ENCODE assay signal across 1 cellular context in the genomic region with DNA sequence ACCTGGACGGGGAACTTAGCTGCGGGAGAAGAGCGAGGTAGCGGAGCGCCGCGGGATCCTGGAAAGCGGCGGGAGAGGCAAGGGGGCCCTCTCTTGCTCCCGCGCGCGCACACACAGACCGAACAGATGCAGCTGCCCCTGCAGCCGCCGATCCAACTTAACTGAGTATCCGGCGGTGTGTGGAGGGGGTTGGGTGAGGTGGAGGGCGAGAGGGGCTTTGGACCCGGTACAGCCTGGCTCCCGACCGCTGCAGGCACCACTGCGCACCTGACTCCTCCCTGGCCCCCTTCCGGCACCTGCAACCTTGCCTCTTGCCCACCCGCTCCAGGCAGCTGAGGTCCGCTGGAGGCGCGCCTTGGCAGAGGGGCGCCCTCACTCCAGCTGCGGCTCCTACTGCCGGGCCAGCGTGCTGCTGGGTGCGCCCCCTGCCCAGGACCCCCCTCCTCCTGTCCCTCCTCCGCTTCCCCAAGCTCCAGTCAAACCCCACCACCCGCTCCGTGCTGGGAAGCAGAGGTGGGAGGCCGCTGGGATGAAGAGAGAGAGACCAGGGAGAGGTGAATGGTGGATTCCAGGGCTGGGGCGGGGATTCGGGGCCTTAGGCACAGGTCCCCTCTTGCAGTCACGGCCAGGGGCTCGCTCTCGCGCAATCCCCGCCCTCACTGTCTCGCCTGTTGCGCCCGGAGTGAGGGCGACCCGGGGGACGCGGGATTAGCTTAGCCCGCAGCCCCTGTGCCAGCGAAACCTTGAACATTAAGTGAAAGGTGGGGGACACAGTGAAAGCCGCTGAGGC.
TF ChIP-seq lines count a peak whose summit lies in the region.

No MANE protein-coding gene starts in this region.

TF ChIP-seq in H1, 55 proteins besides CTCF, POLR2A, EP300 and RAD21 (continued from another document):
- TF ChIP-seq, protein P1, sequence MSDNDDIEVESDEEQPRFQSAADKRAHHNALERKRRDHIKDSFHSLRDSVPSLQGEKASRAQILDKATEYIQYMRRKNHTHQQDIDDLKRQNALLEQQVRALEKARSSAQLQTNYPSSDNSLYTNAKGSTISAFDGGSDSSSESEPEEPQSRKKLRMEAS (IDR thresholded peaks at IDR 0.05): no peak
- TF ChIP-seq, protein P2, sequence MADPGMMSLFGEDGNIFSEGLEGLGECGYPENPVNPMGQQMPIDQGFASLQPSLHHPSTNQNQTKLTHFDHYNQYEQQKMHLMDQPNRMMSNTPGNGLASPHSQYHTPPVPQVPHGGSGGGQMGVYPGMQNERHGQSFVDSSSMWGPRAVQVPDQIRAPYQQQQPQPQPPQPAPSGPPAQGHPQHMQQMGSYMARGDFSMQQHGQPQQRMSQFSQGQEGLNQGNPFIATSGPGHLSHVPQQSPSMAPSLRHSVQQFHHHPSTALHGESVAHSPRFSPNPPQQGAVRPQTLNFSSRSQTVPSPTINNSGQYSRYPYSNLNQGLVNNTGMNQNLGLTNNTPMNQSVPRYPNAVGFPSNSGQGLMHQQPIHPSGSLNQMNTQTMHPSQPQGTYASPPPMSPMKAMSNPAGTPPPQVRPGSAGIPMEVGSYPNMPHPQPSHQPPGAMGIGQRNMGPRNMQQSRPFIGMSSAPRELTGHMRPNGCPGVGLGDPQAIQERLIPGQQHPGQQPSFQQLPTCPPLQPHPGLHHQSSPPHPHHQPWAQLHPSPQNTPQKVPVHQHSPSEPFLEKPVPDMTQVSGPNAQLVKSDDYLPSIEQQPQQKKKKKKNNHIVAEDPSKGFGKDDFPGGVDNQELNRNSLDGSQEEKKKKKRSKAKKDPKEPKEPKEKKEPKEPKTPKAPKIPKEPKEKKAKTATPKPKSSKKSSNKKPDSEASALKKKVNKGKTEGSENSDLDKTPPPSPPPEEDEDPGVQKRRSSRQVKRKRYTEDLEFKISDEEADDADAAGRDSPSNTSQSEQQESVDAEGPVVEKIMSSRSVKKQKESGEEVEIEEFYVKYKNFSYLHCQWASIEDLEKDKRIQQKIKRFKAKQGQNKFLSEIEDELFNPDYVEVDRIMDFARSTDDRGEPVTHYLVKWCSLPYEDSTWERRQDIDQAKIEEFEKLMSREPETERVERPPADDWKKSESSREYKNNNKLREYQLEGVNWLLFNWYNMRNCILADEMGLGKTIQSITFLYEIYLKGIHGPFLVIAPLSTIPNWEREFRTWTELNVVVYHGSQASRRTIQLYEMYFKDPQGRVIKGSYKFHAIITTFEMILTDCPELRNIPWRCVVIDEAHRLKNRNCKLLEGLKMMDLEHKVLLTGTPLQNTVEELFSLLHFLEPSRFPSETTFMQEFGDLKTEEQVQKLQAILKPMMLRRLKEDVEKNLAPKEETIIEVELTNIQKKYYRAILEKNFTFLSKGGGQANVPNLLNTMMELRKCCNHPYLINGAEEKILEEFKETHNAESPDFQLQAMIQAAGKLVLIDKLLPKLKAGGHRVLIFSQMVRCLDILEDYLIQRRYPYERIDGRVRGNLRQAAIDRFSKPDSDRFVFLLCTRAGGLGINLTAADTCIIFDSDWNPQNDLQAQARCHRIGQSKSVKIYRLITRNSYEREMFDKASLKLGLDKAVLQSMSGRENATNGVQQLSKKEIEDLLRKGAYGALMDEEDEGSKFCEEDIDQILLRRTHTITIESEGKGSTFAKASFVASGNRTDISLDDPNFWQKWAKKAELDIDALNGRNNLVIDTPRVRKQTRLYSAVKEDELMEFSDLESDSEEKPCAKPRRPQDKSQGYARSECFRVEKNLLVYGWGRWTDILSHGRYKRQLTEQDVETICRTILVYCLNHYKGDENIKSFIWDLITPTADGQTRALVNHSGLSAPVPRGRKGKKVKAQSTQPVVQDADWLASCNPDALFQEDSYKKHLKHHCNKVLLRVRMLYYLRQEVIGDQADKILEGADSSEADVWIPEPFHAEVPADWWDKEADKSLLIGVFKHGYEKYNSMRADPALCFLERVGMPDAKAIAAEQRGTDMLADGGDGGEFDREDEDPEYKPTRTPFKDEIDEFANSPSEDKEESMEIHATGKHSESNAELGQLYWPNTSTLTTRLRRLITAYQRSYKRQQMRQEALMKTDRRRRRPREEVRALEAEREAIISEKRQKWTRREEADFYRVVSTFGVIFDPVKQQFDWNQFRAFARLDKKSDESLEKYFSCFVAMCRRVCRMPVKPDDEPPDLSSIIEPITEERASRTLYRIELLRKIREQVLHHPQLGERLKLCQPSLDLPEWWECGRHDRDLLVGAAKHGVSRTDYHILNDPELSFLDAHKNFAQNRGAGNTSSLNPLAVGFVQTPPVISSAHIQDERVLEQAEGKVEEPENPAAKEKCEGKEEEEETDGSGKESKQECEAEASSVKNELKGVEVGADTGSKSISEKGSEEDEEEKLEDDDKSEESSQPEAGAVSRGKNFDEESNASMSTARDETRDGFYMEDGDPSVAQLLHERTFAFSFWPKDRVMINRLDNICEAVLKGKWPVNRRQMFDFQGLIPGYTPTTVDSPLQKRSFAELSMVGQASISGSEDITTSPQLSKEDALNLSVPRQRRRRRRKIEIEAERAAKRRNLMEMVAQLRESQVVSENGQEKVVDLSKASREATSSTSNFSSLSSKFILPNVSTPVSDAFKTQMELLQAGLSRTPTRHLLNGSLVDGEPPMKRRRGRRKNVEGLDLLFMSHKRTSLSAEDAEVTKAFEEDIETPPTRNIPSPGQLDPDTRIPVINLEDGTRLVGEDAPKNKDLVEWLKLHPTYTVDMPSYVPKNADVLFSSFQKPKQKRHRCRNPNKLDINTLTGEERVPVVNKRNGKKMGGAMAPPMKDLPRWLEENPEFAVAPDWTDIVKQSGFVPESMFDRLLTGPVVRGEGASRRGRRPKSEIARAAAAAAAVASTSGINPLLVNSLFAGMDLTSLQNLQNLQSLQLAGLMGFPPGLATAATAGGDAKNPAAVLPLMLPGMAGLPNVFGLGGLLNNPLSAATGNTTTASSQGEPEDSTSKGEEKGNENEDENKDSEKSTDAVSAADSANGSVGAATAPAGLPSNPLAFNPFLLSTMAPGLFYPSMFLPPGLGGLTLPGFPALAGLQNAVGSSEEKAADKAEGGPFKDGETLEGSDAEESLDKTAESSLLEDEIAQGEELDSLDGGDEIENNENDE (IDR thresholded peaks at IDR 0.05; ENCODE audit: insufficient replicate concordance, low read length): no peak
- TF ChIP-seq PHF8 (conservative IDR thresholded peaks at IDR 0.05; ENCODE audit: low read depth, low read length): no peak
- TF ChIP-seq BRCA1 (IDR thresholded peaks at IDR 0.05; ENCODE audit: low read depth, low read length): no peak
- no peak for TF ChIP-seq TBP (IDR thresholded peaks at IDR 0.05; ENCODE audit: low read depth, low read length)
- no peak for TF ChIP-seq NANOG (IDR thresholded peaks at IDR 0.05; ENCODE audit: insufficient read depth, low read depth, low read length, poor library complexity, severe bottlenecking)
- no peak for TF ChIP-seq POLR2AphosphoS5 (IDR thresholded peaks at IDR 0.05; ENCODE audit: low read depth, low read length)
- no peak for TF ChIP-seq CHD2 (IDR thresholded peaks at IDR 0.05; ENCODE audit: low read length)
- TF ChIP-seq RFX5 (IDR thresholded peaks at IDR 0.05; ENCODE audit: borderline replicate concordance, low read depth, low read length): no peak
- TF ChIP-seq KDM4A (IDR thresholded peaks at IDR 0.05; ENCODE audit: low read depth, low read length, severe bottlenecking): peak; percentile 50
- 0 out of 2 replicates have a peak, but pooled peaks have one; percentile 22 for TF ChIP-seq CBX8 (IDR thresholded peaks at IDR 0.05; ENCODE audit: borderline replicate concordance, low read depth, low read length)
- TF ChIP-seq ASH2L (IDR thresholded peaks at IDR 0.05; ENCODE audit: low read length): peak; percentile 79
- peak; percentile 91 for TF ChIP-seq SUZ12 (IDR thresholded peaks at IDR 0.05; ENCODE audit: low read length)
- no peak for TF ChIP-seq TEAD4 (IDR thresholded peaks at IDR 0.05; ENCODE audit: low read depth, low read length)
- peak; percentile 90 for TF ChIP-seq EZH2 (IDR thresholded peaks at IDR 0.05; ENCODE audit: low read depth, low read length, severe bottlenecking)
- TF ChIP-seq GABPA (IDR thresholded peaks at IDR 0.05; ENCODE audit: borderline replicate concordance, insufficient read depth, low read length): no peak; the same call in 1 of the 2 replicates
- TF ChIP-seq EGR1 (IDR thresholded peaks at IDR 0.05; ENCODE audit: borderline replicate concordance, low read depth, low read length): no peak
- TF ChIP-seq, protein P3, sequence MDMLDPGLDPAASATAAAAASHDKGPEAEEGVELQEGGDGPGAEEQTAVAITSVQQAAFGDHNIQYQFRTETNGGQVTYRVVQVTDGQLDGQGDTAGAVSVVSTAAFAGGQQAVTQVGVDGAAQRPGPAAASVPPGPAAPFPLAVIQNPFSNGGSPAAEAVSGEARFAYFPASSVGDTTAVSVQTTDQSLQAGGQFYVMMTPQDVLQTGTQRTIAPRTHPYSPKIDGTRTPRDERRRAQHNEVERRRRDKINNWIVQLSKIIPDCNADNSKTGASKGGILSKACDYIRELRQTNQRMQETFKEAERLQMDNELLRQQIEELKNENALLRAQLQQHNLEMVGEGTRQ (IDR thresholded peaks at IDR 0.05; ENCODE audit: low read length): no peak
- no peak for TF ChIP-seq CTBP2 (IDR thresholded peaks at IDR 0.05; ENCODE audit: borderline replicate concordance, insufficient read depth, insufficient read length, low read length)
- no peak for TF ChIP-seq CEBPB (IDR thresholded peaks at IDR 0.05; ENCODE audit: low read depth, low read length)
